Comparison of ENCODE assay signal across 25 cellular contexts in the genomic region with DNA sequence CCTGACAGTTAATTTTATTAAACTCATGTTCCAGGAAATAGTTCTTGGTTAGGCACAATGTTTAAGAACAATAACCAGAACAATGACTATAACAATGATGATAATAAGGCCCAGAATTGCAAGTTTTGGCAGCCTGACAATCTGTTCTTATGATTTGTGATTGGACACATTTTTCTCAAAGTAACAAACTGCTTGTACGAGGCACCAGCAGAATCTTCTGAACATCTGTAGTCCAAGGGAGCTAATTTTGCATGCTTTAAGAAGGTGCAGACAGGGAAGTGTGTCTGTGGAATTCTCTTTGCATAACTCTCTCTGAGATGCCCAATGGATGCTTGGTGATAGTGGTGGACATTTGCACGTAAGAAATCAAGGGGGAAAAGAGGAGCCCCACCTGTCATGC.
"Had no signal": no experiment of that assay in that cellular context is flagged by ENCODE, and none has a peak within 500 bp of the region (broad histone marks: within the 10 kb centered on the region; RNA-seq: fewer than 3 reads in every experiment).

No MANE protein-coding gene starts in this region.

- H3K36me3 ChIP-seq: colonic mucosa, ovary, sigmoid colon, stomach, tibial artery, upper lobe of left lung had no signal

- H3K9me3 ChIP-seq: colonic mucosa, ovary, tibial artery, upper lobe of left lung had no signal

- DNase-seq: colonic mucosa; effector CD8-positive, alpha-beta T cell; endodermal cell; hypothalamus; immature natural killer cell; islet precursor cell; kidney glomerular epithelial cell; natural killer cell; occipital lobe; ovary; posterior cingulate gyrus; psoas muscle; right cardiac atrium; sigmoid colon; stimulated activated CD4-positive, alpha-beta T cell treated with anti-CD3 and anti-CD28 coated beads, Interleukin-2, amount 100 ng/mL, for 24 hours; stimulated activated CD4-positive, alpha-beta T cell treated with anti-CD3 and anti-CD28 coated beads, Interleukin-4, amount 100 ng/mL, for 24 hours; stimulated activated naive CD4-positive, alpha-beta T cell treated with Interleukin-2 at 50 U/mL for 16 hours; stomach; tibial artery; upper lobe of left lung had no signal

- ATAC-seq: esophagus mucosa; left lobe of liver; natural killer cell; psoas muscle; right cardiac atrium; stimulated activated effector memory CD8-positive, alpha-beta T cell treated with anti-CD3 and anti-CD28 coated beads, Interleukin-12 subunit alpha, Interleukin-12 subunit beta, amount 100 ng/mL, for 72 hours had no signal

- H3K4me3 ChIP-seq: colonic mucosa, lung, ovary, psoas muscle, sigmoid colon, stomach, tibial artery, upper lobe of left lung had no signal

- H3K4me1 ChIP-seq: colonic mucosa, psoas muscle, sigmoid colon, stomach, tibial artery, upper lobe of left lung had no signal

- H3K27me3 ChIP-seq: colonic mucosa, ovary, sigmoid colon, stomach, tibial artery, upper lobe of left lung had no signal

- H3K27ac ChIP-seq: colonic mucosa, epithelial cell of prostate, ovary, psoas muscle, sigmoid colon, stomach, tibial artery, upper lobe of left lung had no signal
